In genomic region chr4:5751918-5752802, GRCh38 we compare ENCODE assay signal across 15 cellular contexts. TPM values are rescaled to one million over a fixed set of nuclear protein-coding genes. Genes with fewer than 3 reads are reported as not detected.
DNase-seq lines count a peak whose midpoint lies in the region; ATAC-seq and TF ChIP-seq lines count a peak whose summit lies in the region.
"Had no signal": no experiment of that assay in that cellular context is flagged by ENCODE, and none has a peak within 500 bp of the region (broad histone marks: within the 10 kb centered on the region; RNA-seq: fewer than 3 reads in every experiment).

No MANE protein-coding gene starts in this region.

- no peak overlapping the region for H3K4me3 ChIP-seq in adipocyte (ENCODE audit: low read length)
- H3K4me3 ChIP-seq in retinal pigment epithelial cell (ENCODE audit: low read length) = peak overlapping the region; percentile 9
- H3K4me3 ChIP-seq in Caco-2 (ENCODE audit: low read depth, low read length) = no peak overlapping the region
- H3K4me3 ChIP-seq: body of pancreas, tibial artery had no signal

- no peak overlapping the region for H2BK120ac ChIP-seq in H9 (ENCODE audit: low read depth, low read length, poor library complexity, severe bottlenecking)

- peak overlapping the region; percentile 55 to 97 (median 91) for H3K27ac Mint-ChIP-seq in H9
- peak overlapping the region; percentile 82 for H3K27ac Mint-ChIP-seq in glutamatergic neuron (ENCODE audit: unreplicated experiment)
- H3K27ac Mint-ChIP-seq in Caco-2 (ENCODE audit: unreplicated experiment) = no peak overlapping the region
- no peak overlapping the region for H3K27ac Mint-ChIP-seq in activated CD8-positive, alpha-beta memory T cell treated with anti-CD3 and anti-CD28 coated beads, Interleukin-2, amount 10 ng/mL, durations not matched to agents 7 days and 5 days
- H3K27ac Mint-ChIP-seq: T-helper 2 cell treated with Interferon-gamma antibody and Interleukin-4, amounts not matched to agents 5 μg/mL and 100 μg/mL, for 36 hours had no signal

- TF ChIP-seq CTCF in H9 (conservative IDR thresholded peaks at IDR 0.05) = peak; percentile 31; the same call in 2 of the 3 replicates
- no peak for TF ChIP-seq CTCF in glutamatergic neuron (IDR thresholded peaks at IDR 0.05; ENCODE audit: partially characterized antibody, unreplicated experiment)
- peak; percentile 16 for TF ChIP-seq CTCF in retinal pigment epithelial cell (conservative IDR thresholded peaks at IDR 0.05; ENCODE audit: low read depth, low read length)
- no peak for TF ChIP-seq CTCF in Caco-2 (IDR thresholded peaks at IDR 0.05; ENCODE audit: insufficient read depth in 1 of 2, low read depth in 1 of 2, low read length in 1 of 2, severe bottlenecking in 1 of 2, unreplicated experiment in 1 of 2)

- H3K79me1 ChIP-seq in H9 (ENCODE audit: insufficient read depth, low read depth, low read length, poor library complexity, severe bottlenecking) = no peaks in the 10 kb centered on the region

- no CpG with 5 or more reads among the region's 22 CpGs for WGBS in H9 (ENCODE audit: extremely low coverage, insufficient read length, low lambda C conversion rate)

- no TSS peak for BruUV-seq in Caco-2 (replicated peaks; lab: Mats Ljungman, UMichigan)

- H3K4me3 Mint-ChIP-seq in H9 (peak overlapping the region; percentile 41 to 61), glutamatergic neuron (ENCODE audit: unreplicated experiment) (peak overlapping the region; percentile 49), Caco-2 (ENCODE audit: unreplicated experiment) (no peak overlapping the region)
- H3K4me3 Mint-ChIP-seq in activated CD8-positive, alpha-beta memory T cell treated with anti-CD3 and anti-CD28 coated beads, Interleukin-2, amount 10 ng/mL, durations not matched to agents 7 days and 5 days = no peak overlapping the region
- H3K4me3 Mint-ChIP-seq: activated T-cell treated with anti-CD3 and anti-CD28 coated beads, Interleukin-2, amount 50 U/mL, for 4 hours; T-helper 2 cell treated with Interferon-gamma antibody and Interleukin-4, amounts not matched to agents 5 μg/mL and 100 μg/mL, for 36 hours had no signal

- no peaks in the 10 kb centered on the region for H3K79me2 ChIP-seq in H9 (ENCODE audit: insufficient read depth, low read length)

- H2BK12ac ChIP-seq in H9 (ENCODE audit: insufficient read length, low read depth, low read length) = no peak overlapping the region

- no peak overlapping the region for H2BK5ac ChIP-seq in H9 (ENCODE audit: insufficient read length, low read length)

- H3K27me3 ChIP-seq in H9 (ENCODE audit: insufficient read depth, low read length) (no peaks in the 10 kb centered on the region), adipocyte (replicated peaks; ENCODE audit: control insufficient read depth, insufficient read depth, low read length) (no peaks in the 10 kb centered on the region), Caco-2 (replicated peaks; ENCODE audit: control insufficient read depth, insufficient read depth, low read length) (no peaks in the 10 kb centered on the region)
- H3K27me3 ChIP-seq: body of pancreas, tibial artery had no signal

- H3K4me1 Mint-ChIP-seq in H9 = peaks cover 22 to 26% of the 10 kb centered on the region in 2 experiments
- H3K4me1 Mint-ChIP-seq in glutamatergic neuron (ENCODE audit: low read depth, unreplicated experiment) = peaks cover 34% of the 10 kb centered on the region
- no peaks in the 10 kb centered on the region for H3K4me1 Mint-ChIP-seq in Caco-2 (ENCODE audit: low read depth, unreplicated experiment)
- H3K4me1 Mint-ChIP-seq in activated CD8-positive, alpha-beta memory T cell treated with anti-CD3 and anti-CD28 coated beads, Interleukin-2, amount 10 ng/mL, durations not matched to agents 7 days and 5 days = no peaks in the 10 kb centered on the region

- no peak overlapping the region for H2AFZ ChIP-seq in H9 (ENCODE audit: low read length)

- ATAC-seq in activated CD8-positive, alpha-beta memory T cell treated with anti-CD3 and anti-CD28 coated beads, Interleukin-2, amount 10 ng/mL, durations not matched to agents 7 days and 5 days = no peak
- ATAC-seq: activated T-cell treated with anti-CD3 and anti-CD28 coated beads, Interleukin-2, amount 50 U/mL, for 4 hours; sciatic nerve had no signal

- no peaks in the 10 kb centered on the region for H3K9me3 ChIP-seq in H9 (ENCODE audit: control insufficient read depth, low read depth, low read length)
- H3K9me3 ChIP-seq in adipocyte (ENCODE audit: control insufficient read depth, low read length) = no peaks in the 10 kb centered on the region
- H3K9me3 ChIP-seq in Caco-2 = no peaks in the 10 kb centered on the region
- H3K9me3 ChIP-seq: body of pancreas, tibial artery had no signal

- H3K9me3 Mint-ChIP-seq in H9 (no peaks in the 10 kb centered on the region), glutamatergic neuron (ENCODE audit: unreplicated experiment) (peaks cover 10% of the 10 kb centered on the region), Caco-2 (ENCODE audit: unreplicated experiment) (no peaks in the 10 kb centered on the region)
- no peaks in the 10 kb centered on the region for H3K9me3 Mint-ChIP-seq in activated CD8-positive, alpha-beta memory T cell treated with anti-CD3 and anti-CD28 coated beads, Interleukin-2, amount 10 ng/mL, durations not matched to agents 7 days and 5 days (ENCODE audit: low read depth)
- H3K9me3 Mint-ChIP-seq: activated T-cell treated with anti-CD3 and anti-CD28 coated beads, Interleukin-2, amount 50 U/mL, for 4 hours; T-helper 2 cell treated with Interferon-gamma antibody and Interleukin-4, amounts not matched to agents 5 μg/mL and 100 μg/mL, for 36 hours had no signal

- H4K91ac ChIP-seq in H9 (ENCODE audit: insufficient read length, low read depth, low read length) = no peak overlapping the region

- no peak overlapping the region for H2BK15ac ChIP-seq in H9 (ENCODE audit: low read depth, low read length)

- H3K4me1 ChIP-seq in H9 (ENCODE audit: insufficient read depth, low read length) (peaks cover 10% of the 10 kb centered on the region; the same call in 1 of the 2 replicates), adipocyte (ENCODE audit: control insufficient read depth, insufficient read depth, low read length) (peaks cover 46% of the 10 kb centered on the region), Caco-2 (no peaks in the 10 kb centered on the region)

- H2BK20ac ChIP-seq in H9 (ENCODE audit: low read depth, low read length, poor library complexity, severe bottlenecking) = no peak overlapping the region

- no peak overlapping the region for H3K56ac ChIP-seq in H9 (ENCODE audit: insufficient read length, low read depth, low read length)

- H4K8ac ChIP-seq in H9 (replicated peaks; ENCODE audit: insufficient read length, low read depth, low read length) = no peak overlapping the region

- no peak overlapping the region for H3T11ph ChIP-seq in H9 (ENCODE audit: low read length)

- H3K9ac ChIP-seq in H9 (ENCODE audit: extremely low read depth, insufficient read length, low read length) = no peak overlapping the region
- H3K9ac ChIP-seq in adipocyte (ENCODE audit: low read length) = peak overlapping the region; percentile 37

- H2AK5ac ChIP-seq in H9 (ENCODE audit: insufficient read length, low read length) = no peak overlapping the region

- H3K36me3 Mint-ChIP-seq in H9 (ENCODE audit: insufficient read depth in 1 of 3, low read depth in 3 of 3) (peaks cover 33 to 56% (median 44%) of the 10 kb centered on the region in 3 experiments; a peak in 6 of 7 replicates), glutamatergic neuron (ENCODE audit: unreplicated experiment) (no peaks in the 10 kb centered on the region), Caco-2 (ENCODE audit: insufficient read depth, unreplicated experiment) (no peaks in the 10 kb centered on the region)
- H3K36me3 Mint-ChIP-seq in activated CD8-positive, alpha-beta memory T cell treated with anti-CD3 and anti-CD28 coated beads, Interleukin-2, amount 10 ng/mL, durations not matched to agents 7 days and 5 days = no peaks in the 10 kb centered on the region

- H3K18ac ChIP-seq in H9 (ENCODE audit: insufficient read length, low read depth, low read length) = no peak overlapping the region

- intact Hi-C loops in Caco-2 (cut with micrococcal nuclease; ENCODE audit: unreplicated experiment) = no loop called here

- no peaks in the 10 kb centered on the region for H4K20me1 ChIP-seq in H9 (ENCODE audit: control insufficient read depth, insufficient read depth, insufficient read length)

- H3K23ac ChIP-seq in H9 (ENCODE audit: insufficient read length, low read depth, low read length) = no peak overlapping the region

- no peak overlapping the region for H4K5ac ChIP-seq in H9 (ENCODE audit: insufficient read length, low read depth, low read length)

- H3K27me3 Mint-ChIP-seq in H9 (ENCODE audit: low read depth) (no peaks in the 10 kb centered on the region; the same call in none of the 2 replicates), glutamatergic neuron (ENCODE audit: unreplicated experiment) (peaks cover 15% of the 10 kb centered on the region), Caco-2 (ENCODE audit: insufficient read depth, unreplicated experiment) (peaks cover 3% of the 10 kb centered on the region)
- H3K27me3 Mint-ChIP-seq in activated CD8-positive, alpha-beta memory T cell treated with anti-CD3 and anti-CD28 coated beads, Interleukin-2, amount 10 ng/mL, durations not matched to agents 7 days and 5 days = no peaks in the 10 kb centered on the region

- H3K23me2 ChIP-seq in H9 (ENCODE audit: insufficient read length, low read depth, low read length, poor library complexity, severe bottlenecking) = no peaks in the 10 kb centered on the region

- H3K14ac ChIP-seq in H9 (ENCODE audit: insufficient read depth, low read length) = no peak overlapping the region

- H3K4me2 ChIP-seq in H9 (ENCODE audit: insufficient read depth, insufficient read length, low read length) = no peak overlapping the region

- no peak overlapping the region for H3K4ac ChIP-seq in H9 (ENCODE audit: low read depth, low read length)

- DNase-seq in H9 = peak; percentile 90
- DNase-seq in adipocyte (ENCODE audit: low read depth) = peak; percentile 30
- DNase-seq in glutamatergic neuron = peak; percentile 75
- peak; percentile 97 for DNase-seq in retinal pigment epithelial cell (ENCODE audit: low read depth)
- no peak for DNase-seq in DMS153 treated with DMSO at 0.1 percent for 48 hours (lab: John Stamatoyannopoulos, UW; ENCODE audit: unreplicated experiment)
- no peak for DNase-seq in Caco-2
- no peak for DNase-seq in medulla oblongata (ENCODE audit: extremely low spot score)
- no peak for DNase-seq in activated CD8-positive, alpha-beta memory T cell treated with anti-CD3 and anti-CD28 coated beads, Interleukin-2, amount 10 ng/mL, durations not matched to agents 7 days and 5 days
- DNase-seq: activated T-cell treated with anti-CD3 and anti-CD28 coated beads, Interleukin-2, amount 50 U/mL, for 4 hours; midbrain; NCI-H1694 had no signal

- CTCF ChIA-PET in Caco-2 (lab: Charles Lee) = no interaction called here
- CTCF ChIA-PET in activated CD8-positive, alpha-beta memory T cell treated with anti-CD3 and anti-CD28 coated beads, Interleukin-2, amount 10 ng/mL, durations not matched to agents 7 days and 5 days (lab: Charles Lee) = no interaction called here

- POLR2A ChIA-PET in Caco-2 (lab: Charles Lee) = no interaction called here

- H3K27ac ChIP-seq in H9 (ENCODE audit: insufficient read length, low read depth, low read length) = no peak overlapping the region
- H3K27ac ChIP-seq: body of pancreas, tibial artery had no signal

- peaks cover 53% of the 10 kb centered on the region for H3K36me3 ChIP-seq in adipocyte (ENCODE audit: control insufficient read depth, insufficient read depth, low read length, severe bottlenecking)
- no peaks in the 10 kb centered on the region for H3K36me3 ChIP-seq in Caco-2 (ENCODE audit: control insufficient read depth, insufficient read depth, low read length)

RNA-seq across cellular contexts. Expression of gene EVC, which starts 41.2 kb away (rescaled TPM):
- total RNA-seq in H9 (2021) (9.7 and 10.1 TPM in 2 replicates), glutamatergic neuron (ENCODE audit: unreplicated experiment) (6.7 TPM), Caco-2 (2022) (not detected in 2 replicates)
- total RNA-seq in activated CD8-positive, alpha-beta memory T cell treated with anti-CD3 and anti-CD28 coated beads, Interleukin-2, amount 10 ng/mL, durations not matched to agents 7 days and 5 days = 1 to 10 TPM; 2.2 to 4.0 TPM

RNA-seq across cellular contexts. Expression of gene EVC2, which starts 43.8 kb away (rescaled TPM):
- total RNA-seq in H9 (2021) = 7.1 and 7.8 TPM in 2 replicates
- total RNA-seq in glutamatergic neuron (ENCODE audit: unreplicated experiment) = 2.3 TPM
- not detected in 2 replicates for total RNA-seq in Caco-2 (2022)
- 1 to 10 TPM; 1.3 to 1.4 TPM for total RNA-seq in activated CD8-positive, alpha-beta memory T cell treated with anti-CD3 and anti-CD28 coated beads, Interleukin-2, amount 10 ng/mL, durations not matched to agents 7 days and 5 days

Comparison
In these comparisons a context has a peak if more than half of its experiments do, and no peak if none do; other contexts are left out.
1. DNase-seq: peak in H9 (single experiment), adipocyte (single experiment), glutamatergic neuron (single experiment) and retinal pigment epithelial cell (single experiment); none in DMS153 treated with DMSO at 0.1 percent for 48 hours (single experiment), Caco-2 (0 of 2), medulla oblongata (single experiment) and activated CD8-positive, alpha-beta memory T cell treated with anti-CD3 and anti-CD28 coated beads, Interleukin-2, amount 10 ng/mL, durations not matched to agents 7 days and 5 days (single experiment).
2. H3K27ac Mint-ChIP-seq: peak in H9 (3 of 3) and glutamatergic neuron (single experiment); none in Caco-2 (single experiment) and activated CD8-positive, alpha-beta memory T cell treated with anti-CD3 and anti-CD28 coated beads, Interleukin-2, amount 10 ng/mL, durations not matched to agents 7 days and 5 days (single experiment).
3. H3K4me3 Mint-ChIP-seq: peak in H9 (2 of 2) and glutamatergic neuron (single experiment); none in Caco-2 (single experiment) and activated CD8-positive, alpha-beta memory T cell treated with anti-CD3 and anti-CD28 coated beads, Interleukin-2, amount 10 ng/mL, durations not matched to agents 7 days and 5 days (single experiment).
4. CTCF ChIP-seq: peak in H9 (single experiment) and retinal pigment epithelial cell (single experiment); none in glutamatergic neuron (single experiment) and Caco-2 (0 of 2).